Comparison of ENCODE assay signal across 8 cellular contexts in genomic region chr6:132161283-132161682, GRCh38.
DNase-seq lines count a peak whose midpoint lies in the region; ATAC-seq and TF ChIP-seq lines count a peak whose summit lies in the region.

No MANE protein-coding gene starts in this region.

- no peaks in the 10 kb centered on the region for H3K4me1 Mint-ChIP-seq in Caco-2 (ENCODE audit: low read depth, unreplicated experiment)
- no peaks in the 10 kb centered on the region for H3K4me1 Mint-ChIP-seq in endothelial cell (ENCODE audit: unreplicated experiment)
- H3K4me1 Mint-ChIP-seq in nephron progenitor cell = no peaks in the 10 kb centered on the region

- intact Hi-C loops in Caco-2 (cut with micrococcal nuclease; ENCODE audit: unreplicated experiment) = loop anchor here (1.0 to 2.0 kb wide), 3 partner anchors 58 to 236 kb away; no protein-coding TSS in a partner anchor

- H3K36me3 Mint-ChIP-seq in Caco-2 (ENCODE audit: insufficient read depth, unreplicated experiment) = no peaks in the 10 kb centered on the region
- no peaks in the 10 kb centered on the region for H3K36me3 Mint-ChIP-seq in endothelial cell (ENCODE audit: low read depth, unreplicated experiment)
- no peaks in the 10 kb centered on the region for H3K36me3 Mint-ChIP-seq in nephron progenitor cell (ENCODE audit: low read depth)

- no peak for ATAC-seq in HG02970 (IDR thresholded peaks at IDR 0.05; ENCODE audit: low FRiP score, unreplicated experiment)
- ATAC-seq in HG03095 (IDR thresholded peaks at IDR 0.05; ENCODE audit: unreplicated experiment) = no peak
- no peak for ATAC-seq in HG03280 (IDR thresholded peaks at IDR 0.05; ENCODE audit: unreplicated experiment)

- TF ChIP-seq CTCF in Caco-2 (IDR thresholded peaks at IDR 0.05; ENCODE audit: insufficient read depth in 1 of 2, low read depth in 1 of 2, low read length in 1 of 2, severe bottlenecking in 1 of 2, unreplicated experiment in 1 of 2) (peak; percentile 47 to 65), endothelial cell (IDR thresholded peaks at IDR 0.05; ENCODE audit: unreplicated experiment) (no peak), nephron progenitor cell (IDR thresholded peaks at IDR 0.05) (peak; percentile 34)

- no peaks in the 10 kb centered on the region for H3K4me1 ChIP-seq in Caco-2

- H3K9me3 ChIP-seq in Caco-2 = no peaks in the 10 kb centered on the region

- H3K4me3 Mint-ChIP-seq in Caco-2 (ENCODE audit: unreplicated experiment) = no peak overlapping the region
- no peak overlapping the region for H3K4me3 Mint-ChIP-seq in endothelial cell (ENCODE audit: unreplicated experiment)
- no peak overlapping the region for H3K4me3 Mint-ChIP-seq in nephron progenitor cell

- no peaks in the 10 kb centered on the region for H3K9me3 Mint-ChIP-seq in Caco-2 (ENCODE audit: unreplicated experiment)
- H3K9me3 Mint-ChIP-seq in endothelial cell (ENCODE audit: unreplicated experiment) = no peaks in the 10 kb centered on the region
- H3K9me3 Mint-ChIP-seq in nephron progenitor cell = peaks cover 5% of the 10 kb centered on the region

- H3K27me3 ChIP-seq in Caco-2 (replicated peaks; ENCODE audit: control insufficient read depth, insufficient read depth, low read length) = no peaks in the 10 kb centered on the region

- H3K27me3 Mint-ChIP-seq in Caco-2 (ENCODE audit: insufficient read depth, unreplicated experiment) (no peaks in the 10 kb centered on the region), endothelial cell (ENCODE audit: unreplicated experiment) (no peaks in the 10 kb centered on the region), nephron progenitor cell (ENCODE audit: low read depth, poor library complexity) (peaks cover 3% of the 10 kb centered on the region)

- CTCF ChIA-PET in Caco-2 (lab: Charles Lee) = interaction anchor here (1.0 kb wide), 1 partner anchor 237 kb away, joined by 6 read pairs; no protein-coding TSS in a partner anchor

- H3K36me3 ChIP-seq in Caco-2 (ENCODE audit: control insufficient read depth, insufficient read depth, low read length) = no peaks in the 10 kb centered on the region

- POLR2A ChIA-PET in Caco-2 (lab: Charles Lee) = no interaction called here

- DNase-seq in Caco-2 = peak in 1 of 2 experiments; percentile 45
- DNase-seq in M059J (ENCODE audit: low read depth) = peak; percentile 79
- peak; percentile 20 for DNase-seq in endothelial cell (ENCODE audit: low spot score)
- DNase-seq in nephron progenitor cell = no peak
- DNase-seq in stimulated activated CD4-positive, alpha-beta T cell treated with anti-CD3 and anti-CD28 coated beads, Interleukin-4, amount 100 ng/mL, for 1 hour = no peak

- BruUV-seq in Caco-2 (replicated peaks; lab: Mats Ljungman, UMichigan) = no TSS peak

- H3K4me3 ChIP-seq in Caco-2 (ENCODE audit: low read depth, low read length) = no peak overlapping the region

- no peak overlapping the region for H3K27ac Mint-ChIP-seq in Caco-2 (ENCODE audit: unreplicated experiment)
- H3K27ac Mint-ChIP-seq in endothelial cell (ENCODE audit: unreplicated experiment) = no peak overlapping the region
- H3K27ac Mint-ChIP-seq in nephron progenitor cell = no peak overlapping the region

Comparison
In these comparisons a context has a peak if more than half of its experiments do, and no peak if none do; other contexts are left out.
1. DNase-seq: peak in M059J (single experiment) and endothelial cell (single experiment); none in nephron progenitor cell (single experiment) and stimulated activated CD4-positive, alpha-beta T cell treated with anti-CD3 and anti-CD28 coated beads, Interleukin-4, amount 100 ng/mL, for 1 hour (single experiment).